In genomic region chr9:130078547-130078946, GRCh38 we compare ENCODE assay signal across 18 cellular contexts. TPM values are rescaled to one million over a fixed set of nuclear protein-coding genes. Genes with fewer than 3 reads are reported as not detected.
A peak's percentile ranks its signal among the peaks of the same experiment; 100 is the strongest.
DNase-seq lines count a peak whose midpoint lies in the region; TF ChIP-seq lines count a peak whose summit lies in the region.
"Had no signal": no experiment of that assay in that cellular context is flagged by ENCODE, and none has a peak within 500 bp of the region (broad histone marks: within the 10 kb centered on the region; RNA-seq: fewer than 3 reads in every experiment).

No MANE protein-coding gene starts in this region.

- no peaks in the 10 kb centered on the region for H3K27me3 ChIP-seq in sigmoid colon
- H3K27me3 ChIP-seq: hepatocyte, right lobe of liver had no signal

- no peak for TF ChIP-seq EP300 in sigmoid colon (IDR thresholded peaks at IDR 0.05)

- intact Hi-C loops in sigmoid colon (cut with DNase I), result no loop called here

- WGBS in sigmoid colon, 2 donors, result 95 to 96% methylated on average over 3 of the region's 3 CpGs

- H3K9me3 ChIP-seq in sigmoid colon, result no peaks in the 10 kb centered on the region
- H3K9me3 ChIP-seq: mucosa of descending colon, right lobe of liver had no signal

- no peak overlapping the region for H3K27ac ChIP-seq in sigmoid colon
- H3K27ac ChIP-seq: hepatocyte, right lobe of liver, SK-N-MC had no signal

- DNase-seq in NCI-H2171 treated with DMSO at 0.1 percent for 48 hours (lab: John Stamatoyannopoulos, UW), result peak; percentile 15
- no peak for DNase-seq in NCI-H2171 (lab: John Stamatoyannopoulos, UW)
- DNase-seq in anterior cingulate cortex (lab: John Stamatoyannopoulos, UW), result peak in 38 of 58 donors; percentile 6 to 73 (median 26)
- peak; percentile 44 to 49 for DNase-seq in hippocampal formation (lab: John Stamatoyannopoulos, UW)
- DNase-seq in sigmoid colon, result peak; percentile 7
- no peak for DNase-seq in middle frontal gyrus (ENCODE audit: extremely low spot score, low spot score)
- no peak for DNase-seq in kidney glomerular epithelial cell (lab: John Stamatoyannopoulos, UW)
- no peak for DNase-seq in 8988T
- DNase-seq: effector CD8-positive, alpha-beta T cell; foreskin fibroblast; KG1; mucosa of descending colon; NCI-H226; NCI-H748 treated with DMSO at 0.1 percent for 48 hours; right lobe of liver; stimulated activated CD4-positive, alpha-beta T cell treated with anti-CD3 and anti-CD28 coated beads, Interleukin-15, amount 100 ng/mL, for 24 hours had no signal

- H3K4me3 ChIP-seq in sigmoid colon, result no peak overlapping the region
- H3K4me3 ChIP-seq: hepatocyte, mucosa of descending colon, right lobe of liver, SK-N-MC had no signal

- peaks cover 24 to 74% (median 32%) of the 10 kb centered on the region in 4 donors for H3K36me3 ChIP-seq in sigmoid colon

- TF ChIP-seq POLR2A in sigmoid colon (IDR thresholded peaks at IDR 0.05), result no peak

- peaks cover 0 to 13% (median 5%) of the 10 kb centered on the region in 4 donors for H3K4me1 ChIP-seq in sigmoid colon

- TF ChIP-seq CTCF in sigmoid colon (IDR thresholded peaks at IDR 0.05), result no peak

RNA-seq across cellular contexts. Expression of gene GPR107, which starts 24.8 kb away (rescaled TPM):
- 10 to 100 TPM; 18.9 to 27.7 (median 21.6) TPM for total RNA-seq in sigmoid colon
- 10 to 100 TPM in 1 of 3 donors, 1 to 10 TPM in 2; 3.6 to 34.1 (median 3.7) TPM for polyA plus RNA-seq in sigmoid colon

RNA-seq across cellular contexts. Expression of gene FNBP1, which starts 35.6 kb away (rescaled TPM):
- 100 to 1,000 TPM in 3 of 4 donors, 10 to 100 TPM in 1; 92.8 to 172 (median 104) TPM for total RNA-seq in sigmoid colon
- polyA plus RNA-seq in sigmoid colon, result 10 to 100 TPM; 12.5 to 39.0 (median 13.2) TPM

Comparison
In these comparisons a context has a peak if more than half of its experiments do, and no peak if none do; other contexts are left out.
1. DNase-seq: peak in NCI-H2171 treated with DMSO at 0.1 percent for 48 hours (single experiment), anterior cingulate cortex (38 of 58), hippocampal formation (2 of 2) and sigmoid colon (single experiment); none in NCI-H2171 (single experiment), middle frontal gyrus (single experiment), kidney glomerular epithelial cell (single experiment) and 8988T (single experiment).